Comparison of ENCODE assay signal across 6 cellular contexts in genomic region chr3:190149830-190150619, GRCh38. TPM values are rescaled to one million over a fixed set of nuclear protein-coding genes. Genes with fewer than 3 reads are reported as not detected.
"Had no signal": no experiment of that assay in that cellular context is flagged by ENCODE, and none has a peak within 500 bp of the region (broad histone marks: within the 10 kb centered on the region; RNA-seq: fewer than 3 reads in every experiment).

No MANE protein-coding gene starts in this region.

RNA-seq across cellular contexts. Expression of gene P3H2, which starts 29.3 kb away (rescaled TPM):
- total RNA-seq: activated B cell treated with CpG ODN at 0.5 μM for 24 hours; activated CD4-positive, alpha-beta memory T cell treated with anti-CD3 and anti-CD28 coated beads for 36 hours; activated naive CD4-positive, alpha-beta T cell treated with anti-CD3 and anti-CD28 coated beads for 36 hours; activated naive CD4-positive, alpha-beta T cell treated with anti-CD3 and anti-CD28 coated beads, Interleukin-2, amount 50 U/mL, for 72 hours; activated T-helper 1 cell treated with anti-CD3 and anti-CD28 coated beads, Interleukin-12 subunit alpha, Interleukin-12 subunit beta, Interleukin-2, Interleukin-4 antibody, amounts not matched to agents 30 ng/mL and 10 ng/mL and 1 ng/mL, durations not matched to agents 14 hours and 24 hours and 36 hours; OCI-LY7 had no signal
